ENCODE assay signal across 8 cellular contexts in the genomic region with DNA sequence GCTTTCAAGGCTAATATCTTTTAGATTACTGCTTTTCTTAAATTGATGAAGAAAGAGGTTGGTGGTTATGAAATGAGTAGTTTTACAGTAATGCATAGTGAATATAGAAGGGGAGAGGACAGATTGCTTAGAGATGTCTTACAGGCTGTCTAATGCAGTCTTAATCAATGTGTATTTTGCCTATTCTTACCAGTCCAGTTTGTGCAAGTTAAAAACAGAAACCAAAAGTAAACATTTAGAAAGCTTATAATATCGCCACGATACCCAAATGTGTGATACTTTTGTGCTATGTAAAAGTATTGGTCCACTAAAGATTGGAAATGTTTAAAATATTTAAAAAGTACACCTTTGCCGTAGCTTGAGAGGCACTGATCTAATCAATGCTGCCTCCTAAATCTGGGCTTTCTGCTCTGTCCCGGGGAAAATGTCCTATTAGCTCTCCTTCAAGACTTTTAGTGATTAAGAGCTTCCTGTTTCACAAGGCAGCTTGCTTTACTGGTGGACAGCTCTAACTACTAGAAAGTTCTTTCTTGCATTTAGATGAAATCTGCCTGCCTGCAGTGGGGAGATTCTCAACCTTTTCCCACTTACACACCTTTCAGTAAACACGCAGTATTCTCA.
DNase-seq lines count a peak whose midpoint lies in the region; ATAC-seq and TF ChIP-seq lines count a peak whose summit lies in the region.

No MANE protein-coding gene starts in this region.

- H3K4me1 ChIP-seq in fibroblast of lung (ENCODE audit: control insufficient read depth, extremely low read depth, insufficient read depth, low read length) = peaks cover 2% of the 10 kb centered on the region

- H3K27ac ChIP-seq in fibroblast of lung (ENCODE audit: insufficient read depth, low read length) = peak overlapping the region; percentile 78

- H4K20me1 ChIP-seq in fibroblast of lung (ENCODE audit: control insufficient read depth, extremely low read depth, insufficient read depth, low read length) = no peaks in the 10 kb centered on the region

- H3K36me3 ChIP-seq in fibroblast of lung (ENCODE audit: control insufficient read depth, insufficient read depth, low read length) = no peaks in the 10 kb centered on the region

- peak overlapping the region; percentile 60 for H3K9ac ChIP-seq in fibroblast of lung (ENCODE audit: insufficient read depth, low read length)

- H2AFZ ChIP-seq in fibroblast of lung (ENCODE audit: low read length) = peak overlapping the region; percentile 74

- DNase-seq in NCI-H226 = peak; percentile 9
- DNase-seq in fibroblast of lung (ENCODE audit: low read depth in 2 of 2) = peak in 1 of 2 donors; percentile 66
- DNase-seq in skeletal muscle cell (ENCODE audit: low read depth) = peak; percentile 7
- DNase-seq in putamen (ENCODE audit: low spot score) = no peak
- no peak for DNase-seq in NK-92 treated with Interleukin-12 subunit alpha and Interleukin-12 subunit beta, amount 100 ng/mL, for 24 hours (lab: John Stamatoyannopoulos, UW)
- DNase-seq in HK-2 (ENCODE audit: unreplicated experiment) = no peak
- no peak for DNase-seq in NCI-H2107 (lab: John Stamatoyannopoulos, UW)

- TF ChIP-seq CTCF in fibroblast of lung (conservative IDR thresholded peaks at IDR 0.05 in 1 of 2, IDR thresholded peaks at IDR 0.05 in 1 of 2; ENCODE audit: low read depth in 1 of 2, low read length in 2 of 2) = no peak

- peak; percentile 61 for ATAC-seq in GM18868 (IDR thresholded peaks at IDR 0.05; ENCODE audit: unreplicated experiment)

- H3K4me2 ChIP-seq in fibroblast of lung (ENCODE audit: extremely low read depth, insufficient read depth, low read length) = peak overlapping the region; percentile 97

- H3K79me2 ChIP-seq in fibroblast of lung (ENCODE audit: control insufficient read depth, insufficient read depth, low read length) = no peaks in the 10 kb centered on the region

- H3K4me3 ChIP-seq in fibroblast of lung (replicated peaks in 1 of 4; ENCODE audit: control extremely low read depth in 1 of 4, insufficient read depth in 1 of 4, low read depth in 3 of 4, low read length in 4 of 4) (peak overlapping the region; percentile 52 to 67 (median 58)), skeletal muscle cell (ENCODE audit: low read depth, low read length) (no peak overlapping the region)

- H3K27me3 ChIP-seq in fibroblast of lung (ENCODE audit: control insufficient read depth, insufficient read depth, low read length) = no peaks in the 10 kb centered on the region

- no peaks in the 10 kb centered on the region for H3K9me3 ChIP-seq in fibroblast of lung (ENCODE audit: control insufficient read depth, insufficient read depth, low read depth, low read length)

Comparison
In these comparisons a context has a peak if more than half of its experiments do, and no peak if none do; other contexts are left out.
1. DNase-seq: peak in NCI-H226 (single experiment) and skeletal muscle cell (single experiment); none in putamen (single experiment), NK-92 treated with Interleukin-12 subunit alpha and Interleukin-12 subunit beta, amount 100 ng/mL, for 24 hours (single experiment), HK-2 (single experiment) and NCI-H2107 (single experiment).